In genomic region chr10:4662576-4663161, GRCh38 we compare ENCODE assay signal across 10 cellular contexts.
DNase-seq lines count a peak whose midpoint lies in the region; ATAC-seq and TF ChIP-seq lines count a peak whose summit lies in the region.
"Had no signal": no experiment of that assay in that cellular context is flagged by ENCODE, and none has a peak within 500 bp of the region (broad histone marks: within the 10 kb centered on the region; RNA-seq: fewer than 3 reads in every experiment).

No MANE protein-coding gene starts in this region.

- DNase-seq in AG10803 (ENCODE audit: low read depth), result peak; percentile 61
- DNase-seq in fibroblast of gingiva (ENCODE audit: low read depth), result peak; percentile 7
- DNase-seq in osteocyte (ENCODE audit: extremely low spot score, unreplicated experiment), result no peak
- no peak for DNase-seq in stimulated activated effector memory CD8-positive, alpha-beta T cell treated with anti-CD3 and anti-CD28 coated beads, Interleukin-12 subunit alpha, Interleukin-12 subunit beta, amount 100 ng/mL, for 72 hours (ENCODE audit: low spot score in 2 of 2)
- no peak for DNase-seq in NCI-H1930 (lab: John Stamatoyannopoulos, UW)

- H3K79me2 ChIP-seq in OCI-LY3 (ENCODE audit: low read length), result no peaks in the 10 kb centered on the region

- no peaks in the 10 kb centered on the region for H3K9me3 ChIP-seq in OCI-LY3 (ENCODE audit: insufficient read depth, low read length)

- no peak for ATAC-seq in HG03571 (IDR thresholded peaks at IDR 0.05; ENCODE audit: unreplicated experiment)
- ATAC-seq in stimulated activated effector memory CD8-positive, alpha-beta T cell treated with anti-CD3 and anti-CD28 coated beads, Interleukin-12 subunit alpha, Interleukin-12 subunit beta, amount 100 ng/mL, for 72 hours, result no peak
- ATAC-seq in HG02798 (IDR thresholded peaks at IDR 0.05; ENCODE audit: poor library complexity, unreplicated experiment), result no peak

- no peak overlapping the region for H3K27ac ChIP-seq in OCI-LY3 (ENCODE audit: low read length)
- H3K27ac ChIP-seq: VCaP had no signal

- H3K4me3 ChIP-seq in AG10803 (ENCODE audit: low read length) (peak overlapping the region; percentile 37), OCI-LY3 (ENCODE audit: low read length) (no peak overlapping the region; the same call in 1 of the 2 replicates)

- no peak overlapping the region for H3K9ac ChIP-seq in OCI-LY3 (ENCODE audit: low read length)

- no peaks in the 10 kb centered on the region for H4K20me1 ChIP-seq in OCI-LY3 (ENCODE audit: insufficient read depth, low read length)

- H3K27ac Mint-ChIP-seq in osteocyte (ENCODE audit: unreplicated experiment), result peak overlapping the region; percentile 98
- H3K27ac Mint-ChIP-seq in stimulated activated effector memory CD8-positive, alpha-beta T cell treated with anti-CD3 and anti-CD28 coated beads, Interleukin-12 subunit alpha, Interleukin-12 subunit beta, amount 100 ng/mL, for 72 hours, result no peak overlapping the region

- TF ChIP-seq CTCF in AG10803 (conservative IDR thresholded peaks at IDR 0.05; ENCODE audit: low read length), result 0 out of 2 replicates have a peak, but pooled peaks have one; percentile 2
- TF ChIP-seq CTCF in OCI-LY3 (IDR thresholded peaks at IDR 0.05; ENCODE audit: low read depth, low read length), result no peak
- no peak for TF ChIP-seq CTCF in osteocyte (IDR thresholded peaks at IDR 0.05)

- H3K4me3 Mint-ChIP-seq in osteocyte (ENCODE audit: unreplicated experiment), result peak overlapping the region; percentile 18
- no peak overlapping the region for H3K4me3 Mint-ChIP-seq in stimulated activated effector memory CD8-positive, alpha-beta T cell treated with anti-CD3 and anti-CD28 coated beads, Interleukin-12 subunit alpha, Interleukin-12 subunit beta, amount 100 ng/mL, for 72 hours
- H3K4me3 Mint-ChIP-seq: dendritic cell treated with granulocyte-macrophage colony-stimulating factor and Interleukin-4, amounts not matched to agents 40 ng/mL and 50 ng/mL, for 4 days had no signal

- no peaks in the 10 kb centered on the region for H3K36me3 ChIP-seq in OCI-LY3 (replicated peaks; ENCODE audit: low read depth, low read length)

- peak overlapping the region; percentile 88; the same call in 1 of the 2 replicates for H2AFZ ChIP-seq in OCI-LY3 (ENCODE audit: low read depth, low read length)

- H3K27me3 ChIP-seq in OCI-LY3 (ENCODE audit: low read depth, low read length), result no peaks in the 10 kb centered on the region

- no peaks in the 10 kb centered on the region for H3K27me3 Mint-ChIP-seq in osteocyte (ENCODE audit: unreplicated experiment)

- H3K9me3 Mint-ChIP-seq in osteocyte (ENCODE audit: unreplicated experiment), result no peaks in the 10 kb centered on the region
- no peaks in the 10 kb centered on the region for H3K9me3 Mint-ChIP-seq in stimulated activated effector memory CD8-positive, alpha-beta T cell treated with anti-CD3 and anti-CD28 coated beads, Interleukin-12 subunit alpha, Interleukin-12 subunit beta, amount 100 ng/mL, for 72 hours
- H3K9me3 Mint-ChIP-seq: dendritic cell treated with granulocyte-macrophage colony-stimulating factor and Interleukin-4, amounts not matched to agents 40 ng/mL and 50 ng/mL, for 4 days had no signal

- peaks cover 48% of the 10 kb centered on the region for H3K4me1 Mint-ChIP-seq in osteocyte (ENCODE audit: unreplicated experiment)
- no peaks in the 10 kb centered on the region for H3K4me1 Mint-ChIP-seq in stimulated activated effector memory CD8-positive, alpha-beta T cell treated with anti-CD3 and anti-CD28 coated beads, Interleukin-12 subunit alpha, Interleukin-12 subunit beta, amount 100 ng/mL, for 72 hours

- H3K4me1 ChIP-seq in OCI-LY3 (ENCODE audit: low read length), result peaks cover 13% of the 10 kb centered on the region

- no peaks in the 10 kb centered on the region for H3K36me3 Mint-ChIP-seq in osteocyte (ENCODE audit: unreplicated experiment)
- H3K36me3 Mint-ChIP-seq in stimulated activated effector memory CD8-positive, alpha-beta T cell treated with anti-CD3 and anti-CD28 coated beads, Interleukin-12 subunit alpha, Interleukin-12 subunit beta, amount 100 ng/mL, for 72 hours, result no peaks in the 10 kb centered on the region

- H3K4me2 ChIP-seq in OCI-LY3 (ENCODE audit: low read length), result peak overlapping the region; percentile 47

Comparison
In these comparisons a context has a peak if more than half of its experiments do, and no peak if none do; other contexts are left out.
1. DNase-seq: peak in AG10803 (single experiment) and fibroblast of gingiva (single experiment); none in osteocyte (single experiment), stimulated activated effector memory CD8-positive, alpha-beta T cell treated with anti-CD3 and anti-CD28 coated beads, Interleukin-12 subunit alpha, Interleukin-12 subunit beta, amount 100 ng/mL, for 72 hours (0 of 2) and NCI-H1930 (0 of 2).